Comparison of ENCODE assay signal across 8 cellular contexts in the genomic region with DNA sequence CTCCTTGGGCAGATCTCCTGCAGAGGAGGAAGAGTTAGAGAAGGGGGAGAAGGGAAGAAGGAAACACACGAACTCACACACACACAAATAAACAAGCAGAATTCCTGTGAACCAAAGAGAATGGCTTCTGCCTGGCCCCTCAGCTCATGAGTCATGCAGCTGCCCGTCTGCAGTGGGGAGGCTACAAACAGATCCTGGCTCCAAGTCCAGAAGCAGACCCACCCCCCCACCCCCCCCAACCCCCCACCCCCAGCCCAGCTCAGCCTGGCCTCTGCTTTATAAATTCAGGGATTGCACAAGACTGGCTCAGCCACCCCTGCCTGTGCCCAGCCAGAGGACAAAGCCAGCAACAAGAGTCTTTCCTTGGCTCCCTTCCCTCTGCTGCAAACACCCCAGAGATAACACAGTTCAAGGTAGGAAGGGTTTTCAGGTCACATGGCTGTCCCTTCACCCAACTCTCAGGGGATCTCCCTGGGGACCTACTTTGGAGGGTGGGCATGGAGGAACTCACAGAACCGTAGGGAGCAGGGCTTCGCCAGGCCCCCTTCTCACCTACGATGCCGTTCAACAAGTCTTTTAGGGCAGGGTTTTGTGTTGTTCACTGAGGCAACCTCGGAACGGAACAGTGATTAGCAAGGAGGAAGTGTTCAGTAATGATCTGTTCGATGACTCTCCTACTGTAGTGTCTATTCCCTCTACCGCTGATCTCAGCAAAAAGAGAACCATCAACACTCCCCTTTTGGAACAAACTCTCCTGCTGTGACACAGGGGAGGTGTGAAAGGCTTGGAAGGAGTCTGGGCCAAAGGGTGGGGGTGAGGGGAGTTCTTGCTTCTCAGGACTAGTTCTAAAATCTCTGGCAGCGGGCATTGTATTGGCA. TPM values are rescaled to one million over a fixed set of nuclear protein-coding genes. Genes with fewer than 3 reads are reported as not detected.
DNase-seq lines count a peak whose midpoint lies in the region; ATAC-seq and TF ChIP-seq lines count a peak whose summit lies in the region.

No MANE protein-coding gene starts in this region.

- peaks cover 32% of the 10 kb centered on the region for H3K36me3 ChIP-seq in IMR-90 (ENCODE audit: control insufficient read depth, insufficient read depth, low read length)
- H3K36me3 ChIP-seq in breast epithelium, result no peaks in the 10 kb centered on the region
- no peaks in the 10 kb centered on the region for H3K36me3 ChIP-seq in uterus

- peak overlapping the region; percentile 100 for H3K56ac ChIP-seq in IMR-90 (ENCODE audit: extremely low read depth, insufficient read depth, low read length)

- H4K8ac ChIP-seq in IMR-90 (ENCODE audit: low read depth in 2 of 2, low read length in 2 of 2), result peak overlapping the region; percentile 94 to 99

- H2AFZ ChIP-seq in IMR-90 (replicated peaks; ENCODE audit: low read length, poor library complexity), result peak overlapping the region; percentile 35

- H3K9ac ChIP-seq in IMR-90 (ENCODE audit: low read depth, low read length), result peak overlapping the region; percentile 96

- peak overlapping the region; percentile 99 for H3K27ac ChIP-seq in IMR-90 (ENCODE audit: insufficient read depth, low read length)
- H3K27ac ChIP-seq in breast epithelium, result peak overlapping the region; percentile 98
- H3K27ac ChIP-seq in uterus, result peak overlapping the region; percentile 94 to 99

- H4K20me1 ChIP-seq in IMR-90 (ENCODE audit: insufficient read depth, low read length), result no peaks in the 10 kb centered on the region

- H2BK15ac ChIP-seq in IMR-90 (ENCODE audit: low read depth, low read length), result peak overlapping the region; percentile 98

- H3K14ac ChIP-seq in IMR-90 (replicated peaks; ENCODE audit: low read depth, low read length), result peak overlapping the region; percentile 99

- peak overlapping the region; percentile 98 for H3K18ac ChIP-seq in IMR-90 (ENCODE audit: low read depth, low read length)

- peak overlapping the region; percentile 99 for H2AK5ac ChIP-seq in IMR-90 (ENCODE audit: low read depth, low read length)

- in situ Hi-C loops in IMR-90 (cut with MboI; ENCODE audit: low sequenced_read_pairs), result no loop called here

- TF ChIP-seq CTCF in AG09319 (IDR thresholded peaks at IDR 0.05; ENCODE audit: low read depth, low read length) (no peak), IMR-90 (conservative IDR thresholded peaks at IDR 0.05; ENCODE audit: low read depth, low read length) (no peak), breast epithelium (IDR thresholded peaks at IDR 0.05) (no peak), uterus (IDR thresholded peaks at IDR 0.05) (no peak)

- H2BK20ac ChIP-seq in IMR-90 (ENCODE audit: low read depth, low read length), result peak overlapping the region; percentile 98

- H3K79me1 ChIP-seq in IMR-90 (ENCODE audit: low read depth in 1 of 2, low read length in 2 of 2), result peaks cover 19 to 85% of the 10 kb centered on the region in 2 experiments; a peak in 3 of 4 replicates

- peak overlapping the region; percentile 97 for H2AK9ac ChIP-seq in IMR-90 (replicated peaks; ENCODE audit: low read depth, low read length, poor library complexity)

- H3K9me1 ChIP-seq in IMR-90 (ENCODE audit: insufficient read depth, low read length), result peaks cover 74% of the 10 kb centered on the region

- peak overlapping the region; percentile 100 for H3K4ac ChIP-seq in IMR-90 (ENCODE audit: low read depth, low read length)

- H3K23ac ChIP-seq in IMR-90 (ENCODE audit: low read depth, low read length), result peak overlapping the region; percentile 100

- WGBS in IMR-90 (ENCODE audit: extremely low coverage in 2 of 2, insufficient read length in 1 of 2), 2 experiments, result no CpG with 5 or more reads among the region's 11 CpGs

- H3K4me1 ChIP-seq in IMR-90 (ENCODE audit: control insufficient read depth, insufficient read depth, low read length) (peaks cover 62% of the 10 kb centered on the region), breast epithelium (peaks cover 36 to 81% of the 10 kb centered on the region in 2 donors), uterus (peaks cover 30 to 67% of the 10 kb centered on the region in 2 donors)

- ATAC-seq in IMR-90 (ENCODE audit: low read depth) (peak; percentile 44), HG03108 (IDR thresholded peaks at IDR 0.05; ENCODE audit: unreplicated experiment) (no peak), HG03571 (IDR thresholded peaks at IDR 0.05; ENCODE audit: unreplicated experiment) (no peak), HG03460 (IDR thresholded peaks at IDR 0.05; ENCODE audit: unreplicated experiment) (no peak)

- peak overlapping the region; percentile 99 for H2BK5ac ChIP-seq in IMR-90 (ENCODE audit: low read depth, low read length, poor library complexity, severe bottlenecking)

- H3K4me3 ChIP-seq in IMR-90 (ENCODE audit: insufficient read depth, low read depth, low read length) (peak overlapping the region; percentile 19; the same call in 1 of the 2 replicates), breast epithelium (peak overlapping the region in 1 of 3 donors; percentile 29), uterus (no peak overlapping the region)

- BruUV-seq in IMR-90 (replicated peaks; lab: Mats Ljungman, UMichigan), result no TSS peak

- intact Hi-C loops in IMR-90 (cut with micrococcal nuclease), result loop anchor here (2.0 to 5.0 kb wide), 4 partner anchors 29 to 154 kb away; a partner anchor contains a TSS
- intact Hi-C loops in breast epithelium (cut with DNase I; ENCODE audit: low total_unique reads), result loop anchor here (10.0 kb wide), 1 partner anchor 87 kb away; no protein-coding TSS in a partner anchor
- intact Hi-C loops in uterus (cut with DNase I; ENCODE audit: low total_unique reads), result no loop called here

- no peaks in the 10 kb centered on the region for H3K27me3 ChIP-seq in IMR-90 (ENCODE audit: control insufficient read depth, insufficient read depth, low read length)
- no peaks in the 10 kb centered on the region for H3K27me3 ChIP-seq in breast epithelium
- H3K27me3 ChIP-seq in uterus, result no peaks in the 10 kb centered on the region

- H4K5ac ChIP-seq in IMR-90 (ENCODE audit: low read depth, low read length), result peak overlapping the region; percentile 97

- CTCF ChIA-PET in IMR-90 (lab: Yijun Ruan, JAX), result no interaction called here

- H4K91ac ChIP-seq in IMR-90 (ENCODE audit: insufficient read depth, low read depth, low read length), result peak overlapping the region; percentile 100

- H3K9me3 ChIP-seq in IMR-90 (ENCODE audit: control insufficient read depth, insufficient read depth, low read length), result no peaks in the 10 kb centered on the region
- no peaks in the 10 kb centered on the region for H3K9me3 ChIP-seq in breast epithelium
- no peaks in the 10 kb centered on the region for H3K9me3 ChIP-seq in uterus

- POLR2A ChIA-PET in IMR-90 (lab: Charles Lee; ENCODE audit: unreplicated experiment), result interaction anchor here (0.7 kb wide), 1 partner anchor 87 kb away, joined by 3 read pairs; no protein-coding TSS in a partner anchor

- TF ChIP-seq POLR2A in IMR-90 (IDR thresholded peaks at IDR 0.05; ENCODE audit: low read depth, low read length), result peak; percentile 60; the same call in 1 of the 2 replicates
- no peak for TF ChIP-seq POLR2A in breast epithelium (IDR thresholded peaks at IDR 0.05)
- no peak for TF ChIP-seq POLR2A in uterus (IDR thresholded peaks at IDR 0.05)

- peak overlapping the region; percentile 76 for H3K4me2 ChIP-seq in IMR-90 (ENCODE audit: low read depth, low read length)

- peak overlapping the region; percentile 99 for H2BK120ac ChIP-seq in IMR-90 (ENCODE audit: low read depth, low read length)

- dilution Hi-C loops in IMR-90 (cut with HindIII; ENCODE audit: low sequenced_read_pairs, unreplicated experiment), result no loop called here

- TF ChIP-seq RAD21 in IMR-90 (IDR thresholded peaks at IDR 0.05; ENCODE audit: low read length), result no peak; the same call in 1 of the 2 replicates

- DNase-seq in AG09319 (ENCODE audit: extremely low read depth, low read depth), result peak; percentile 90
- DNase-seq in IMR-90, result peak; percentile 97
- peak in 1 of 2 donors; percentile 74 for DNase-seq in breast epithelium (ENCODE audit: low spot score in 2 of 2)
- DNase-seq in lung microvascular endothelial cell (ENCODE audit: low read depth in 2 of 2), result peak; percentile 65 to 84
- DNase-seq in uterus, result peak; percentile 63 to 79

TF ChIP-seq in IMR-90, 13 proteins besides CTCF, POLR2A, EP300 and RAD21:
- TF ChIP-seq RFX5 (IDR thresholded peaks at IDR 0.05; ENCODE audit: low read depth, low read length) (no peak), MAFK (IDR thresholded peaks at IDR 0.05; ENCODE audit: low read depth, low read length) (peak; percentile 80), MAZ (IDR thresholded peaks at IDR 0.05; ENCODE audit: borderline replicate concordance, low read depth, low read length) (peak; percentile 58; the same call in 1 of the 2 replicates), RCOR1 (IDR thresholded peaks at IDR 0.05; ENCODE audit: insufficient replicate concordance, low read length) (no peak), CEBPB (IDR thresholded peaks at IDR 0.05; ENCODE audit: low read depth, low read length) (peak; percentile 91), FOS (IDR thresholded peaks at IDR 0.05; ENCODE audit: low read depth, low read length) (peak; percentile 77), SMC3 (IDR thresholded peaks at IDR 0.05; ENCODE audit: low read depth, low read length) (0 out of 2 replicates have a peak, but pooled peaks have one; percentile 5)
- TF ChIP-seq, protein P1, sequence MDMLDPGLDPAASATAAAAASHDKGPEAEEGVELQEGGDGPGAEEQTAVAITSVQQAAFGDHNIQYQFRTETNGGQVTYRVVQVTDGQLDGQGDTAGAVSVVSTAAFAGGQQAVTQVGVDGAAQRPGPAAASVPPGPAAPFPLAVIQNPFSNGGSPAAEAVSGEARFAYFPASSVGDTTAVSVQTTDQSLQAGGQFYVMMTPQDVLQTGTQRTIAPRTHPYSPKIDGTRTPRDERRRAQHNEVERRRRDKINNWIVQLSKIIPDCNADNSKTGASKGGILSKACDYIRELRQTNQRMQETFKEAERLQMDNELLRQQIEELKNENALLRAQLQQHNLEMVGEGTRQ (IDR thresholded peaks at IDR 0.05; ENCODE audit: low read depth, low read length), result no peak

RNA-seq across cellular contexts. Expression of a gene that starts 35.5 kb away (rescaled TPM):
- total RNA-seq in IMR-90 (2012; rRNA removed) (451 and 786 TPM in 2 replicates), breast epithelium (1,000 to 10,000 TPM in 2 of 3 donors, 100 to 1,000 TPM in 1; 907 to 1,119 (median 1,000) TPM), lung microvascular endothelial cell (995 and 1,130 TPM in 2 replicates), uterus (1,000 to 10,000 TPM in 2 of 4 donors, 100 to 1,000 TPM in 2; 505 to 3,151 (median 1,895) TPM)
- 849 and 1,003 TPM in 2 replicates for polyA plus RNA-seq in IMR-90 (2012; rRNA removed)
- polyA plus RNA-seq in IMR-90 (2012; cell fraction: cytosol; rRNA removed), result 588 and 616 TPM in 2 replicates
- polyA plus RNA-seq in IMR-90 (2012; cell fraction: nucleus; rRNA removed; ENCODE audit: low replicate concordance), result 179 and 302 TPM in 2 replicates

RNA-seq across cellular contexts. Expression of a gene that starts 35.6 kb away (rescaled TPM):
- 3.9 and 5.0 TPM in 2 replicates for total RNA-seq in IMR-90 (2012; rRNA removed)
- 4.1 and 4.4 TPM in 2 replicates for polyA plus RNA-seq in IMR-90 (2012; rRNA removed)
- 1.6 and 3.7 TPM in 2 replicates for polyA plus RNA-seq in IMR-90 (2012; cell fraction: cytosol; rRNA removed)
- polyA plus RNA-seq in IMR-90 (2012; cell fraction: nucleus; rRNA removed; ENCODE audit: low replicate concordance), result 23.4 and 26.7 TPM in 2 replicates
- 10 to 100 TPM in 2 of 3 donors, 1 to 10 TPM in 1; 6.6 to 12.7 (median 11.5) TPM for total RNA-seq in breast epithelium
- total RNA-seq in lung microvascular endothelial cell, result 2.2 and 4.0 TPM in 2 replicates
- total RNA-seq in uterus, result 10 to 100 TPM in 2 of 4 donors, 1 to 10 TPM in 2; 7.4 to 18.2 (median 10.5) TPM
